16 cellular contexts compared by ENCODE assay signal in the genomic region with DNA sequence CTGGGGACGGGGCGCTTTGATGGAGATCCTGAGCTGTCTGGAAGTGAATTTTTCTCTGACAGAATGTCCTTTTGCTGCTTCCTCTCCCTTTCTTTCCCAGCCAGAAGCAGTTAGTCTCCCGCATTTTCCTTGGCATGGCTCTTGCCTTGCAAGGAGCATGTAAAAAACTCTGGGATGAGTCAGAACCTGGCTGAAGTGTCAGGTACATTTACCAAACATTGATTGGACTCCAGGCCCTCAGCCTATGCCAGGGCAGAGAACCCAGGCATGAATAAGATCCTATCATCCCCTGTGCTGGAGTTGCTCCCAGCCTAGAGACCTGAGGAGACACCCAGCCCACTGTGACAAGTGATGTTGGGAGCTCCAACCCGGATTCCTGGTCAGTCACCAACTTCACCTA.
"Had no signal": no experiment of that assay in that cellular context is flagged by ENCODE, and none has a peak within 500 bp of the region (broad histone marks: within the 10 kb centered on the region; RNA-seq: fewer than 3 reads in every experiment).

No MANE protein-coding gene starts in this region.

- H3K4me1 ChIP-seq: colonic mucosa had no signal

- DNase-seq: activated CD4-positive, alpha-beta T cell treated with anti-CD3 and anti-CD28 coated beads, Interleukin-2, amount 50 U/mL, for 4 hours; activated CD8-positive, alpha-beta memory T cell treated with anti-CD3 and anti-CD28 coated beads, Interleukin-2, amount 10 ng/mL, durations not matched to agents 7 days and 5 days; activated effector memory CD4-positive, alpha-beta T cell treated with Interleukin-2 at 50 U/mL for 16 hours; activated T-cell treated with anti-CD3 and anti-CD28 coated beads, Interleukin-2, amount 50 U/mL, for 24 hours; amygdala; colonic mucosa; effector CD4-positive, alpha-beta T cell; heart right ventricle; left ventricle myocardium inferior; mesendoderm; stimulated activated CD4-positive, alpha-beta T cell treated with anti-CD3 and anti-CD28 coated beads, Interleukin-15, amount 100 ng/mL, for 24 hours; stimulated activated CD4-positive, alpha-beta T cell treated with anti-CD3 and anti-CD28 coated beads, Interleukin-4, amount 100 ng/mL, for 24 hours; stimulated activated naive CD8-positive, alpha-beta T cell treated with anti-CD3 and anti-CD28 coated beads, Interleukin-15, amount 100 ng/mL, for 72 hours had no signal

- H3K4me1 Mint-ChIP-seq: activated CD8-positive, alpha-beta memory T cell treated with anti-CD3 and anti-CD28 coated beads, Interleukin-2, amount 10 ng/mL, durations not matched to agents 7 days and 5 days; stimulated activated naive CD8-positive, alpha-beta T cell treated with anti-CD3 and anti-CD28 coated beads, Interleukin-15, amount 100 ng/mL, for 72 hours had no signal

- H3K4me3 Mint-ChIP-seq: activated CD8-positive, alpha-beta memory T cell treated with anti-CD3 and anti-CD28 coated beads, Interleukin-2, amount 10 ng/mL, durations not matched to agents 7 days and 5 days; activated naive CD8-positive, alpha-beta T cell; activated T-cell treated with anti-CD3 and anti-CD28 coated beads, Interleukin-2, amount 50 U/mL, for 24 hours; stimulated activated naive CD8-positive, alpha-beta T cell treated with anti-CD3 and anti-CD28 coated beads, Interleukin-15, amount 100 ng/mL, for 72 hours had no signal

- H3K4me3 ChIP-seq: colonic mucosa, heart right ventricle, left ventricle myocardium inferior, thoracic aorta had no signal

- H3K27ac Mint-ChIP-seq: activated CD8-positive, alpha-beta memory T cell treated with anti-CD3 and anti-CD28 coated beads, Interleukin-2, amount 10 ng/mL, durations not matched to agents 7 days and 5 days; activated naive CD8-positive, alpha-beta T cell; activated T-cell treated with anti-CD3 and anti-CD28 coated beads, Interleukin-2, amount 50 U/mL, for 24 hours; stimulated activated naive CD8-positive, alpha-beta T cell treated with anti-CD3 and anti-CD28 coated beads, Interleukin-15, amount 100 ng/mL, for 72 hours had no signal

- H3K36me3 Mint-ChIP-seq: activated CD8-positive, alpha-beta memory T cell treated with anti-CD3 and anti-CD28 coated beads, Interleukin-2, amount 10 ng/mL, durations not matched to agents 7 days and 5 days; activated naive CD8-positive, alpha-beta T cell had no signal

- H3K27me3 ChIP-seq: colonic mucosa, heart right ventricle had no signal

- H3K27me3 Mint-ChIP-seq: activated CD8-positive, alpha-beta memory T cell treated with anti-CD3 and anti-CD28 coated beads, Interleukin-2, amount 10 ng/mL, durations not matched to agents 7 days and 5 days; activated naive CD8-positive, alpha-beta T cell; activated T-cell treated with anti-CD3 and anti-CD28 coated beads, Interleukin-2, amount 50 U/mL, for 24 hours; stimulated activated naive CD8-positive, alpha-beta T cell treated with anti-CD3 and anti-CD28 coated beads, Interleukin-15, amount 100 ng/mL, for 72 hours had no signal

- H3K9me3 Mint-ChIP-seq: activated T-cell treated with anti-CD3 and anti-CD28 coated beads, Interleukin-2, amount 50 U/mL, for 24 hours; stimulated activated naive CD8-positive, alpha-beta T cell treated with anti-CD3 and anti-CD28 coated beads, Interleukin-15, amount 100 ng/mL, for 72 hours had no signal

- H3K36me3 ChIP-seq: colonic mucosa, left ventricle myocardium inferior, thoracic aorta had no signal

- ATAC-seq: activated CD8-positive, alpha-beta memory T cell treated with anti-CD3 and anti-CD28 coated beads, Interleukin-2, amount 10 ng/mL, durations not matched to agents 7 days and 5 days; heart right ventricle; stimulated activated naive CD8-positive, alpha-beta T cell treated with anti-CD3 and anti-CD28 coated beads, Interleukin-15, amount 100 ng/mL, for 72 hours had no signal

- FAIRE-seq: islet of Langerhans had no signal

- H3K27ac ChIP-seq: colonic mucosa, heart right ventricle, left ventricle myocardium inferior, thoracic aorta had no signal
